In genomic region chr5:172925336-172925948, GRCh38 we compare ENCODE assay signal across 24 cellular contexts. TPM values are rescaled to one million over a fixed set of nuclear protein-coding genes. Genes with fewer than 3 reads are reported as not detected.
DNase-seq lines count a peak whose midpoint lies in the region; ATAC-seq, FAIRE-seq and TF ChIP-seq lines count a peak whose summit lies in the region.
"Had no signal": no experiment of that assay in that cellular context is flagged by ENCODE, and none has a peak within 500 bp of the region (broad histone marks: within the 10 kb centered on the region; RNA-seq: fewer than 3 reads in every experiment).

No MANE protein-coding gene starts in this region.

- intact Hi-C loops in K562 (cut with micrococcal nuclease), result no loop called here

- CTCF ChIA-PET in K562 (lab: Yijun Ruan, JAX; ENCODE audit: low intra/inter-chr PET ratio), result no interaction called here

- H2BK12ac ChIP-seq in mesenchymal stem cell (ENCODE audit: low read length in 2 of 2), result no peak overlapping the region

- H3K4ac ChIP-seq in mesenchymal stem cell (ENCODE audit: low read depth in 1 of 2, low read length in 2 of 2), result no peak overlapping the region

- in situ Hi-C loops in K562 (cut with MboI), result loop anchor here (5.0 kb wide), 1 partner anchor 208 kb away; no protein-coding TSS in a partner anchor
- in situ Hi-C loops in ACHN (cut with HindIII; ENCODE audit: low pct_ligation_motif_present, low pct_unique_long_range_greater_than_20kb, low sequenced_read_pairs), result no loop called here

- H4K91ac ChIP-seq in mesenchymal stem cell (ENCODE audit: low read length), result no peak overlapping the region

- H3K4me1 ChIP-seq in K562 (replicated peaks in 1 of 2; ENCODE audit: control insufficient read depth in 2 of 2, insufficient read depth in 2 of 2, low read length in 2 of 2) (peaks cover 0 to 2% of the 10 kb centered on the region in 2 experiments; a peak in 2 of 5 replicates), mesenchymal stem cell (ENCODE audit: control insufficient read depth, insufficient read depth, low read depth, low read length) (peaks cover 18% of the 10 kb centered on the region), upper lobe of left lung (peaks cover 11 to 24% (median 14%) of the 10 kb centered on the region in 4 donors)
- H3K4me1 ChIP-seq: tibial nerve had no signal

- H3K9ac ChIP-seq in K562 (ENCODE audit: insufficient read depth in 1 of 2, low read depth in 2 of 2, low read length in 2 of 2) (no peak overlapping the region), mesenchymal stem cell (ENCODE audit: low read length) (no peak overlapping the region)

- H2BK5ac ChIP-seq in mesenchymal stem cell (ENCODE audit: low read depth, low read length, poor library complexity, severe bottlenecking), result no peak overlapping the region

- H3K27ac ChIP-seq in K562 (ENCODE audit: extremely low read depth, low read depth, low read length), result no peak overlapping the region
- no peak overlapping the region for H3K27ac ChIP-seq in mesenchymal stem cell (ENCODE audit: low read length, poor library complexity, severe bottlenecking)
- H3K27ac ChIP-seq in upper lobe of left lung, result peak overlapping the region; percentile 59 to 77 (median 72)
- H3K27ac ChIP-seq: brain microvascular endothelial cell, PC-9, tibial nerve had no signal

- H2BK15ac ChIP-seq in mesenchymal stem cell (ENCODE audit: low read depth, poor library complexity, severe bottlenecking), result no peak overlapping the region

- POLR2A ChIA-PET in K562 (lab: Yijun Ruan, JAX), result interaction anchor here (0.6 kb wide), 1 partner anchor 99 kb away, joined by 4 read pairs; no protein-coding TSS in a partner anchor

- no peak overlapping the region for H3K14ac ChIP-seq in mesenchymal stem cell (ENCODE audit: low read length in 2 of 2)

- DNase-seq in DMS53 treated with DMSO at 0.1 percent for 48 hours (lab: John Stamatoyannopoulos, UW; ENCODE audit: unreplicated experiment), result peak; percentile 39
- no peak for DNase-seq in K562 (ENCODE audit: extremely low read depth in 1 of 4, low spot score in 3 of 4)
- no peak for DNase-seq in mesenchymal stem cell
- peak in 1 of 2 donors; percentile 88 for DNase-seq in upper lobe of left lung
- no peak for DNase-seq in ACHN
- DNase-seq in H4 (ENCODE audit: low spot score), result no peak
- no peak for DNase-seq in NCI-H128 (lab: John Stamatoyannopoulos, UW; ENCODE audit: unreplicated experiment)
- DNase-seq: activated CD4-positive, alpha-beta memory T cell treated with anti-CD3 and anti-CD28 coated beads for 36 hours; activated CD4-positive, CD25-positive, alpha-beta regulatory T cell treated with anti-CD3 and anti-CD28 coated beads, Interleukin-2, amount 50 U/mL, for 72 hours; activated naive CD4-positive, alpha-beta T cell treated with anti-CD3 and anti-CD28 coated beads, Interleukin-2, amount 50 U/mL, for 16 hours; amniotic stem cell; brain microvascular endothelial cell; dorsolateral prefrontal cortex; hypothalamus; mesendoderm; NCI-H1436; NCI-H2107; nucleus accumbens; PC-9; Right ventricle myocardium superior; stimulated activated CD4-positive, alpha-beta T cell treated with anti-CD3 and anti-CD28 coated beads, Interleukin-4, amount 100 ng/mL, for 24 hours had no signal

- no peak for TF ChIP-seq EP300 in K562 (IDR thresholded peaks at IDR 0.05; ENCODE audit: low read length)
- TF ChIP-seq EP300 in upper lobe of left lung (IDR thresholded peaks at IDR 0.05), result peak in 1 of 4 donors; percentile 87

- H3K4me2 ChIP-seq in K562 (ENCODE audit: insufficient read depth, low read length) (no peak overlapping the region), mesenchymal stem cell (ENCODE audit: low read length, poor library complexity, severe bottlenecking) (no peak overlapping the region)
- H3K4me2 ChIP-seq: PC-9 had no signal

- peak overlapping the region; percentile 42 for H2AK5ac ChIP-seq in mesenchymal stem cell (ENCODE audit: low read length, severe bottlenecking)

- WGBS in K562 (ENCODE audit: insufficient coverage, low coverage, missing lambda C conversion rate), result 64% methylated on average over 9 of the region's 9 CpGs
- WGBS in mesenchymal stem cell, result 87% methylated on average over 9 of the region's 9 CpGs
- 47 to 56% methylated on average over 8 of the region's 9 CpGs for WGBS in upper lobe of left lung, 2 donors

- no peak overlapping the region for H4K8ac ChIP-seq in mesenchymal stem cell (ENCODE audit: low read length)

- no peak for TF ChIP-seq CTCF in K562 (IDR thresholded peaks at IDR 0.05 in 2 of 3, conservative IDR thresholded peaks at IDR 0.05 in 1 of 3; ENCODE audit: insufficient read depth in 2 of 3, low read depth in 1 of 3, low read length in 3 of 3)
- TF ChIP-seq CTCF in upper lobe of left lung (IDR thresholded peaks at IDR 0.05), result no peak

- H3K9me3 ChIP-seq in K562 (replicated peaks; ENCODE audit: control insufficient read depth, insufficient read depth, low read depth, low read length) (no peaks in the 10 kb centered on the region), mesenchymal stem cell (ENCODE audit: control insufficient read depth, low read length) (no peaks in the 10 kb centered on the region), upper lobe of left lung (no peaks in the 10 kb centered on the region)
- H3K9me3 ChIP-seq: tibial nerve had no signal

- no peak for ATAC-seq in K562
- ATAC-seq in upper lobe of left lung (ENCODE audit: low FRiP score in 2 of 2), result peak; percentile 35 to 88
- ATAC-seq: HCT116 had no signal

- H3K79me1 ChIP-seq in mesenchymal stem cell (replicated peaks; ENCODE audit: low read length, poor library complexity, severe bottlenecking), result peaks cover 10% of the 10 kb centered on the region

- BruUV-seq in K562 (replicated peaks; lab: Mats Ljungman, UMichigan), result no TSS peak

- no peaks in the 10 kb centered on the region for H3K79me2 ChIP-seq in K562 (ENCODE audit: control insufficient read depth, insufficient read depth, low read length)

- H2BK120ac ChIP-seq in mesenchymal stem cell (ENCODE audit: low read depth, low read length), result no peak overlapping the region

- H4K20me1 ChIP-seq in K562 (replicated peaks; ENCODE audit: control insufficient read depth, insufficient read depth, low read length), result no peaks in the 10 kb centered on the region

- no peak overlapping the region for H3K23ac ChIP-seq in mesenchymal stem cell (ENCODE audit: low read length in 2 of 2)

- H3K36me3 ChIP-seq in K562 (ENCODE audit: control insufficient read depth, insufficient read depth, low read length), result peaks cover 22% of the 10 kb centered on the region; the same call in 2 of the 3 replicates
- peaks cover 58 to 71% of the 10 kb centered on the region in 2 experiments for H3K36me3 ChIP-seq in mesenchymal stem cell (ENCODE audit: control insufficient read depth in 1 of 2, insufficient read depth in 2 of 2, low read depth in 1 of 2, low read length in 2 of 2)
- peaks cover 0 to 64% (median 31%) of the 10 kb centered on the region in 4 donors for H3K36me3 ChIP-seq in upper lobe of left lung

- H2AFZ ChIP-seq in K562 (ENCODE audit: low read depth, low read length) (no peak overlapping the region), mesenchymal stem cell (ENCODE audit: low read depth, low read length) (no peak overlapping the region)
- H2AFZ ChIP-seq: PC-9 had no signal

- H3K18ac ChIP-seq in mesenchymal stem cell (ENCODE audit: low read depth in 1 of 2, low read length in 2 of 2), result no peak overlapping the region

- TF ChIP-seq POLR2A in K562 (conservative IDR thresholded peaks at IDR 0.05), result no peak
- no peak for TF ChIP-seq POLR2A in upper lobe of left lung (IDR thresholded peaks at IDR 0.05)

- FAIRE-seq in K562 (lab: Jason Lieb, UNC), result no peak
- FAIRE-seq: GM18507 had no signal

- H3K9me1 ChIP-seq in K562 (ENCODE audit: control insufficient read depth, insufficient read depth, low read length), result no peaks in the 10 kb centered on the region

- H3K4me3 ChIP-seq in K562 (no peak overlapping the region), mesenchymal stem cell (ENCODE audit: insufficient read depth in 1 of 2, low read depth in 1 of 2, low read length in 2 of 2) (no peak overlapping the region), upper lobe of left lung (no peak overlapping the region)
- H3K4me3 ChIP-seq: dorsolateral prefrontal cortex, PC-9, tibial nerve had no signal

- no peak for TF ChIP-seq RAD21 in K562 (CRISPR knock-in tag; conservative IDR thresholded peaks at IDR 0.05 in 1 of 2, IDR thresholded peaks at IDR 0.05 in 1 of 2)

- H3K27me3 ChIP-seq in K562 (ENCODE audit: control insufficient read depth in 2 of 2, insufficient read depth in 2 of 2, low read length in 2 of 2) (no peaks in the 10 kb centered on the region), mesenchymal stem cell (ENCODE audit: control insufficient read depth in 1 of 2, insufficient read depth in 1 of 2, low read length in 2 of 2) (no peaks in the 10 kb centered on the region), upper lobe of left lung (no peaks in the 10 kb centered on the region)
- H3K27me3 ChIP-seq: brain microvascular endothelial cell, dorsolateral prefrontal cortex, tibial nerve had no signal

RNA-seq across cellular contexts. Expression of gene RPL26L1, which starts 33.8 kb away (rescaled TPM):
- total RNA-seq in K562 (2011; cell fraction: chromatin; rRNA removed; ENCODE audit: low replicate concordance), result 7.4 and 7.5 TPM in 2 replicates
- total RNA-seq in K562 (2011; cell fraction: nucleolus; rRNA removed), result 12.2 and 13.7 TPM in 2 replicates
- total RNA-seq in K562 (2011; cell fraction: nucleoplasm; rRNA removed), result 10.2 and 11.1 TPM in 2 replicates
- total RNA-seq in K562 (2014; rRNA removed) (67.4 and 70.7 TPM in 2 replicates), K562 (2014; rRNA removed; fragmentation: Illumina TruSeq; extraction: Trizol) (92.1 and 105 TPM in 2 replicates), K562 (2015; rRNA removed; fragmentation: Illumina TruSeq; extraction: Trizol) (82.4 and 88.9 TPM in 2 replicates), K562 (2021) (63.7 and 70.8 TPM in 2 replicates), upper lobe of left lung (10 to 100 TPM; 10.5 to 31.0 (median 23.9) TPM)
- polyA plus RNA-seq in K562 (2011; rRNA removed) (110 and 134 TPM in 2 replicates), K562 (2014; fragmentation: Illumina TruSeq; extraction: Trizol) (80.2 and 96.2 TPM in 2 replicates), K562 (2014; fragmentation: Nextera tagmentation; extraction: Ambion mirVana) (100 to 1,000 TPM; 319 to 328 TPM), K562 (2014; rRNA removed) (112 and 124 TPM in 2 replicates)
- polyA plus RNA-seq in K562 (2011; cell fraction: cytosol; rRNA removed), result 73.9 and 87.3 TPM in 2 replicates
- polyA plus RNA-seq in K562 (2011; cell fraction: nucleus; rRNA removed), result 31.9 and 44.8 TPM in 2 replicates
- polyA plus RNA-seq in K562 (2012), result 48.7 and 91.6 TPM in 2 replicates
- 62.8 and 70.0 TPM in 2 replicates for polyA minus RNA-seq in K562 (2011; rRNA and poly(A)+ RNA removed)
- polyA minus RNA-seq in K562 (2011; cell fraction: cytosol; rRNA and poly(A)+ RNA removed), result 24.8 and 36.9 TPM in 2 replicates
- 6.6 and 14.6 TPM in 2 replicates for polyA minus RNA-seq in K562 (2011; cell fraction: nucleus; rRNA and poly(A)+ RNA removed)
- 77.2 TPM for polyA plus RNA-seq in mesenchymal stem cell (2013, experiment 1 of 2)
- polyA plus RNA-seq in mesenchymal stem cell (2013, experiment 2 of 2), result 75.2 TPM
- 102 and 152 TPM in 2 replicates for total RNA-seq in H4 (2014; rRNA removed; shearing (Covaris generic))

RNA-seq across cellular contexts. Expression of gene ATP6V0E1, which starts 58.1 kb away (rescaled TPM):
- total RNA-seq in K562 (2011; cell fraction: chromatin; rRNA removed; ENCODE audit: low replicate concordance), result 118 and 124 TPM in 2 replicates
- 113 and 119 TPM in 2 replicates for total RNA-seq in K562 (2011; cell fraction: nucleolus; rRNA removed)
- total RNA-seq in K562 (2011; cell fraction: nucleoplasm; rRNA removed), result 146 and 237 TPM in 2 replicates
- total RNA-seq in K562 (2014; rRNA removed) (50.0 and 63.8 TPM in 2 replicates), K562 (2014; rRNA removed; fragmentation: Illumina TruSeq; extraction: Trizol) (111 and 118 TPM in 2 replicates), K562 (2015; rRNA removed; fragmentation: Illumina TruSeq; extraction: Trizol) (108 and 112 TPM in 2 replicates), K562 (2021) (94.1 and 95.9 TPM in 2 replicates), upper lobe of left lung (100 to 1,000 TPM in 4 of 6 donors, 10 to 100 TPM in 2; 58.7 to 317 (median 198) TPM)
- polyA plus RNA-seq in K562 (2011; rRNA removed) (128 and 173 TPM in 2 replicates), K562 (2014; fragmentation: Illumina TruSeq; extraction: Trizol) (128 and 132 TPM in 2 replicates), K562 (2014; fragmentation: Nextera tagmentation; extraction: Ambion mirVana) (100 to 1,000 TPM; 368 to 395 TPM), K562 (2014; rRNA removed) (82.7 and 108 TPM in 2 replicates)
- polyA plus RNA-seq in K562 (2011; cell fraction: cytosol; rRNA removed), result 67.8 and 95.8 TPM in 2 replicates
- 83.5 and 94.0 TPM in 2 replicates for polyA plus RNA-seq in K562 (2011; cell fraction: nucleus; rRNA removed)
- polyA plus RNA-seq in K562 (2012), result 159 and 359 TPM in 2 replicates
- 81.0 and 108 TPM in 2 replicates for polyA minus RNA-seq in K562 (2011; rRNA and poly(A)+ RNA removed)
- 20.7 and 53.3 TPM in 2 replicates for polyA minus RNA-seq in K562 (2011; cell fraction: cytosol; rRNA and poly(A)+ RNA removed)
- polyA minus RNA-seq in K562 (2011; cell fraction: nucleus; rRNA and poly(A)+ RNA removed), result 28.9 and 30.8 TPM in 2 replicates
- polyA plus RNA-seq in mesenchymal stem cell (2013, experiment 1 of 2), result 462 TPM
- polyA plus RNA-seq in mesenchymal stem cell (2013, experiment 2 of 2), result 468 TPM
- 304 and 321 TPM in 2 replicates for total RNA-seq in H4 (2014; rRNA removed; shearing (Covaris generic))

Comparison
In these comparisons a context has a peak if more than half of its experiments do, and no peak if none do; other contexts are left out.
1. H3K27ac ChIP-seq: peak in upper lobe of left lung (4 of 4); none in K562 (single experiment) and mesenchymal stem cell (single experiment).